Comparison of ENCODE assay signal across 9 cellular contexts in genomic region chr17:76145231-76146052, GRCh38. TPM values are rescaled to one million over a fixed set of nuclear protein-coding genes. Genes with fewer than 3 reads are reported as not detected.
A peak's percentile ranks its signal among the peaks of the same experiment; 100 is the strongest.
DNase-seq lines count a peak whose midpoint lies in the region; ATAC-seq and TF ChIP-seq lines count a peak whose summit lies in the region.
"Had no signal": no experiment of that assay in that cellular context is flagged by ENCODE, and none has a peak within 500 bp of the region (broad histone marks: within the 10 kb centered on the region; RNA-seq: fewer than 3 reads in every experiment).

No MANE protein-coding gene starts in this region.

- H3K9ac ChIP-seq in colonic mucosa (ENCODE audit: low read depth in 2 of 2, low read length in 2 of 2), result no peak overlapping the region

- peak overlapping the region; percentile 31 to 93 (median 68) for H3K4me3 Mint-ChIP-seq in IgD-negative memory B cell
- peak overlapping the region; percentile 39 for H3K4me3 Mint-ChIP-seq in T-helper 1 cell treated with Interleukin-12 subunit alpha and Interleukin-12 subunit beta and Interleukin-4 antibody, amounts not matched to agents 30 μg/mL and 1 μg/mL, for 36 hours
- peak overlapping the region; percentile 61 to 78 for H3K4me3 Mint-ChIP-seq in stimulated activated naive CD8-positive, alpha-beta T cell treated with anti-CD3 and anti-CD28 coated beads, Interleukin-15, amount 100 ng/mL, for 72 hours

- H3K27me3 Mint-ChIP-seq in IgD-negative memory B cell, result peaks cover 8% of the 10 kb centered on the region
- peaks cover 3% of the 10 kb centered on the region for H3K27me3 Mint-ChIP-seq in T-helper 1 cell treated with Interleukin-12 subunit alpha and Interleukin-12 subunit beta and Interleukin-4 antibody, amounts not matched to agents 30 μg/mL and 1 μg/mL, for 36 hours (ENCODE audit: low read depth)
- H3K27me3 Mint-ChIP-seq in stimulated activated naive CD8-positive, alpha-beta T cell treated with anti-CD3 and anti-CD28 coated beads, Interleukin-15, amount 100 ng/mL, for 72 hours, result no peaks in the 10 kb centered on the region

- H3K27me3 ChIP-seq in colonic mucosa (peaks cover 1% of the 10 kb centered on the region), MG63 (peaks cover 5% of the 10 kb centered on the region; the same call in 1 of the 2 replicates)

- peak; percentile 59 for ATAC-seq in stimulated activated naive CD8-positive, alpha-beta T cell treated with anti-CD3 and anti-CD28 coated beads, Interleukin-15, amount 100 ng/mL, for 72 hours
- ATAC-seq in GM21423 (IDR thresholded peaks at IDR 0.05; ENCODE audit: unreplicated experiment), result no peak

- peak overlapping the region; percentile 60 to 95 (median 93) for H3K27ac Mint-ChIP-seq in IgD-negative memory B cell
- peak overlapping the region; percentile 91 for H3K27ac Mint-ChIP-seq in T-helper 1 cell treated with Interleukin-12 subunit alpha and Interleukin-12 subunit beta and Interleukin-4 antibody, amounts not matched to agents 30 μg/mL and 1 μg/mL, for 36 hours
- H3K27ac Mint-ChIP-seq in stimulated activated naive CD8-positive, alpha-beta T cell treated with anti-CD3 and anti-CD28 coated beads, Interleukin-15, amount 100 ng/mL, for 72 hours, result peak overlapping the region; percentile 95 to 97

- peaks cover 27 to 41% (median 35%) of the 10 kb centered on the region in 3 donors for H3K4me1 Mint-ChIP-seq in IgD-negative memory B cell
- H3K4me1 Mint-ChIP-seq in T-helper 1 cell treated with Interleukin-12 subunit alpha and Interleukin-12 subunit beta and Interleukin-4 antibody, amounts not matched to agents 30 μg/mL and 1 μg/mL, for 36 hours (ENCODE audit: low read depth), result peaks cover 39% of the 10 kb centered on the region
- peaks cover 65% of the 10 kb centered on the region for H3K4me1 Mint-ChIP-seq in stimulated activated naive CD8-positive, alpha-beta T cell treated with anti-CD3 and anti-CD28 coated beads, Interleukin-15, amount 100 ng/mL, for 72 hours

- intact Hi-C loops in colonic mucosa (cut with DNase I), result loop anchor here (5.0 kb wide), 1 partner anchor 37 kb away; no protein-coding TSS in a partner anchor

- H3K4me3 ChIP-seq in colonic mucosa, result no peak overlapping the region
- H3K4me3 ChIP-seq in MG63, result no peak overlapping the region

- no peak for TF ChIP-seq CTCF in colonic mucosa (IDR thresholded peaks at IDR 0.05)

- H3K36me3 ChIP-seq in colonic mucosa, result no peaks in the 10 kb centered on the region
- H3K36me3 ChIP-seq in MG63, result no peaks in the 10 kb centered on the region

- H3K4me1 ChIP-seq in colonic mucosa, result peaks cover 9% of the 10 kb centered on the region

- DNase-seq in colonic mucosa (no peak), MG63 (no peak), pons (ENCODE audit: low spot score) (no peak)
- peak in 1 of 2 donors; percentile 62 for DNase-seq in stimulated activated naive CD8-positive, alpha-beta T cell treated with anti-CD3 and anti-CD28 coated beads, Interleukin-15, amount 100 ng/mL, for 72 hours

- no peaks in the 10 kb centered on the region for H3K36me3 Mint-ChIP-seq in IgD-negative memory B cell
- peaks cover 39% of the 10 kb centered on the region for H3K36me3 Mint-ChIP-seq in T-helper 1 cell treated with Interleukin-12 subunit alpha and Interleukin-12 subunit beta and Interleukin-4 antibody, amounts not matched to agents 30 μg/mL and 1 μg/mL, for 36 hours (ENCODE audit: low read depth)

- no peaks in the 10 kb centered on the region for H3K9me3 Mint-ChIP-seq in IgD-negative memory B cell
- no peaks in the 10 kb centered on the region for H3K9me3 Mint-ChIP-seq in T-helper 1 cell treated with Interleukin-12 subunit alpha and Interleukin-12 subunit beta and Interleukin-4 antibody, amounts not matched to agents 30 μg/mL and 1 μg/mL, for 36 hours
- no peaks in the 10 kb centered on the region for H3K9me3 Mint-ChIP-seq in stimulated activated naive CD8-positive, alpha-beta T cell treated with anti-CD3 and anti-CD28 coated beads, Interleukin-15, amount 100 ng/mL, for 72 hours

- peak overlapping the region; percentile 37 for H3K27ac ChIP-seq in colonic mucosa

- H3K9me3 ChIP-seq in colonic mucosa (no peaks in the 10 kb centered on the region), MG63 (no peaks in the 10 kb centered on the region)

RNA-seq across cellular contexts. Expression of gene FOXJ1, which starts 4.4 kb away (rescaled TPM):
- not detected for polyA plus RNA-seq in IgD-negative memory B cell
- total RNA-seq in colonic mucosa, result 1 to 10 TPM; 1.4 to 2.5 TPM
- total RNA-seq in MG63 (2014; rRNA removed; shearing (Covaris generic); ENCODE audit: low replicate concordance), result not detected in 2 replicates
- total RNA-seq: pulmonary artery endothelial cell, RPMI7951 had no signal

RNA-seq across cellular contexts. Expression of gene EXOC7, which starts 41.9 kb away (rescaled TPM):
- polyA plus RNA-seq in IgD-negative memory B cell, result 52.7 TPM
- 10 to 100 TPM; 88.0 to 95.0 TPM for total RNA-seq in colonic mucosa
- 54.5 and 81.8 TPM in 2 replicates for total RNA-seq in MG63 (2014; rRNA removed; shearing (Covaris generic); ENCODE audit: low replicate concordance)
